18 cellular contexts compared by ENCODE assay signal in the genomic region with DNA sequence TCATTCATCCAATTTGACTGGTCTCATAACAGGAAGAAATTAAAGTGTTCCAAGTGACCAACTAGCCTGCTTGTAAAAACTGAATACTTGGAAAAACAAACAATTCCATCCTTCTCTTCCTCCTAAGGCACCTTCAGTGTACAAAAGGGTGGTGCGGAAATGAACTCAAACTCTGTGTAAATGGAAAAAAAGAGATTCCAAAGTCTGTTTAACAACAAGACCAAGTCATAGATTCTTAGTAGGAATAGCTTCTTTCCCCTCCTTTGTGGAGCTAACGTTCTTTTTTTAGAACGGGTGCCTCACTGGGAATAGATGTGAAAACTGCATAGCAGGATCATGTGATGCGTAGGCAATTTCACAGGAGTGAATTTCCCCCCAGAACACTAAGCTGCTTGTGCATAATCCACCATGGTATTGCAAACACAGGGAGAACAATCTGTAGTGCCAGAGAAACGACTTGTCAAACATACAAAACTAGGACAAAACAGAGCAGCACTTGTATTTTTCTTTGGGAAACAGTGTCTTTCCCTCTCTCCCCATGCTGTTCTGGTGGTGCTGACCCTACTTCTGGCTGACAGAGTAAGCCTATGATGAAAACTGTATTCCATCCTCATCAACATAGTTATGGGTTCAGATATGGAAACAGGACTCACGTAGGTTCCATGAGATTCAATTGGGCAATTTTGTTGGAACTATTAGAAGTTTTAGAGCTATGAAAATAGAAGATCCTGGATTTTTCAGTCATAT. TPM values are rescaled to one million over a fixed set of nuclear protein-coding genes. Genes with fewer than 3 reads are reported as not detected.
A peak's percentile ranks its signal among the peaks of the same experiment; 100 is the strongest.
DNase-seq lines count a peak whose midpoint lies in the region; ATAC-seq and TF ChIP-seq lines count a peak whose summit lies in the region.
"Had no signal": no experiment of that assay in that cellular context is flagged by ENCODE, and none has a peak within 500 bp of the region (broad histone marks: within the 10 kb centered on the region; RNA-seq: fewer than 3 reads in every experiment).

No MANE protein-coding gene starts in this region.

- CTCF ChIA-PET in PC-3 (lab: Charles Lee), result interaction anchor here (0.6 kb wide), 3 partner anchors 28 to 209 kb away, joined by 3 read pairs; no protein-coding TSS in a partner anchor

- DNase-seq in PC-3, result peak; percentile 72
- DNase-seq in fibroblast of peridontal ligament (ENCODE audit: extremely low read depth), result peak; percentile 60
- no peak for DNase-seq in suprapubic skin (ENCODE audit: low spot score in 2 of 2)
- no peak for DNase-seq in T-helper 17 cell
- no peak for DNase-seq in SHP77 (lab: John Stamatoyannopoulos, UW)
- DNase-seq: activated CD4-positive, alpha-beta T cell treated with anti-CD3 and anti-CD28 coated beads for 4 hours; activated T-cell treated with anti-CD3 and anti-CD28 coated beads, Interleukin-2, amount 50 U/mL, for 48 hours; CD4-positive, CD25-positive, alpha-beta regulatory T cell; NCI-H1048; Peyer's patch; stimulated activated naive B cell treated with anti-CD40 and anti-IgM and Interleukin-4, amounts not matched to agents 10 μg/mL and 1 μg/mL and 100 μg/mL, for 72 hours; T-helper 2 cell had no signal

- H3K27me3 ChIP-seq in PC-3 (ENCODE audit: low read length) (no peaks in the 10 kb centered on the region), neural cell (ENCODE audit: insufficient read depth, low read depth, low read length) (no peaks in the 10 kb centered on the region), suprapubic skin (no peaks in the 10 kb centered on the region)
- H3K27me3 ChIP-seq: Peyer's patch had no signal

- H2AFZ ChIP-seq in PC-3 (ENCODE audit: low read length), result no peak overlapping the region
- H2AFZ ChIP-seq in neural cell (ENCODE audit: low read depth, low read length), result peak overlapping the region; percentile 1

- no peak overlapping the region for H3K4me3 ChIP-seq in PC-3 (ENCODE audit: low read length)
- peak overlapping the region; percentile 12 for H3K4me3 ChIP-seq in neural cell (ENCODE audit: low read length)
- no peak overlapping the region for H3K4me3 ChIP-seq in suprapubic skin
- H3K4me3 ChIP-seq: Peyer's patch had no signal

- H3K4me1 ChIP-seq in PC-3 (ENCODE audit: insufficient read depth, low read length) (peaks cover 26% of the 10 kb centered on the region), suprapubic skin (peaks cover 38% of the 10 kb centered on the region)
- H3K4me1 ChIP-seq: Peyer's patch had no signal

- H3K4me2 ChIP-seq in PC-3 (ENCODE audit: low read length) (peak overlapping the region; percentile 21), neural cell (ENCODE audit: low read length) (no peak overlapping the region)

- peak overlapping the region; percentile 10; the same call in 1 of the 2 replicates for H3K9ac ChIP-seq in PC-3 (ENCODE audit: low read length)
- no peak overlapping the region for H3K9ac ChIP-seq in neural cell (ENCODE audit: low read length)

- H4K20me1 ChIP-seq in PC-3 (ENCODE audit: low read length) (no peaks in the 10 kb centered on the region), neural cell (ENCODE audit: insufficient read depth) (no peaks in the 10 kb centered on the region)

- no peak for TF ChIP-seq EP300 in neural cell (conservative IDR thresholded peaks at IDR 0.05; ENCODE audit: poor library complexity, severe bottlenecking)
- TF ChIP-seq EP300 in suprapubic skin (IDR thresholded peaks at IDR 0.05), result peak; percentile 68

- no peak for TF ChIP-seq POLR2A in suprapubic skin (IDR thresholded peaks at IDR 0.05)

- intact Hi-C loops in PC-3 (cut with micrococcal nuclease), result loop anchor here (1.0 to 5.0 kb wide), 2 partner anchors 29 to 185 kb away; no protein-coding TSS in a partner anchor

- H3K36me3 ChIP-seq in PC-3 (ENCODE audit: low read depth, low read length), result no peaks in the 10 kb centered on the region
- H3K36me3 ChIP-seq in neural cell (ENCODE audit: insufficient read depth, low read length), result no peaks in the 10 kb centered on the region
- no peaks in the 10 kb centered on the region for H3K36me3 ChIP-seq in suprapubic skin
- H3K36me3 ChIP-seq: Peyer's patch had no signal

- ATAC-seq in PC-3 (peak; percentile 82), GM18870 (IDR thresholded peaks at IDR 0.05; ENCODE audit: unreplicated experiment) (no peak), GM21515 (IDR thresholded peaks at IDR 0.05; ENCODE audit: unreplicated experiment) (no peak), T-helper 17 cell (no peak)
- ATAC-seq: stimulated activated naive B cell treated with anti-CD40 and anti-IgM and Interleukin-4, amounts not matched to agents 10 μg/mL and 1 μg/mL and 100 μg/mL, for 72 hours had no signal

- H3K27ac Mint-ChIP-seq in T-helper 17 cell, result no peak overlapping the region
- H3K27ac Mint-ChIP-seq: CD4-positive, CD25-positive, alpha-beta regulatory T cell; dendritic cell treated with granulocyte-macrophage colony-stimulating factor and Interleukin-4, amounts not matched to agents 40 ng/mL and 50 ng/mL, for 4 days; mesothelial cell of epicardium; stimulated activated naive B cell treated with anti-CD40 and anti-IgM and Interleukin-4, amounts not matched to agents 10 μg/mL and 1 μg/mL and 100 μg/mL, for 72 hours had no signal

- TF ChIP-seq CTCF in PC-3 (conservative IDR thresholded peaks at IDR 0.05; ENCODE audit: low read depth, low read length), result no peak
- TF ChIP-seq CTCF in neural cell (IDR thresholded peaks at IDR 0.05; ENCODE audit: poor library complexity, severe bottlenecking), result no peak
- no peak for TF ChIP-seq CTCF in suprapubic skin (IDR thresholded peaks at IDR 0.05)

- no peaks in the 10 kb centered on the region for H3K4me1 Mint-ChIP-seq in T-helper 17 cell
- H3K4me1 Mint-ChIP-seq: CD4-positive, CD25-positive, alpha-beta regulatory T cell; stimulated activated naive B cell treated with anti-CD40 and anti-IgM and Interleukin-4, amounts not matched to agents 10 μg/mL and 1 μg/mL and 100 μg/mL, for 72 hours had no signal

- H3K9me2 ChIP-seq in PC-3 (replicated peaks; ENCODE audit: low read length) (no peaks in the 10 kb centered on the region), neural cell (ENCODE audit: insufficient read depth, low read length) (no peaks in the 10 kb centered on the region)

- TF ChIP-seq RAD21 in neural cell (conservative IDR thresholded peaks at IDR 0.05), result no peak

- H3K27ac ChIP-seq in PC-3 (ENCODE audit: low read length), result peak overlapping the region; percentile 78
- H3K27ac ChIP-seq in neural cell (ENCODE audit: low read length), result no peak overlapping the region
- peak overlapping the region; percentile 30 for H3K27ac ChIP-seq in suprapubic skin

- POLR2A ChIA-PET in PC-3 (lab: Charles Lee; ENCODE audit: unreplicated experiment), result interaction anchor here (0.7 kb wide), 1 partner anchor 187 kb away, joined by 5 read pairs; no protein-coding TSS in a partner anchor

- H3K79me2 ChIP-seq in PC-3 (ENCODE audit: low read length) (no peaks in the 10 kb centered on the region), neural cell (replicated peaks; ENCODE audit: insufficient read depth, low read length) (no peaks in the 10 kb centered on the region)

- H3K36me3 Mint-ChIP-seq in T-helper 17 cell (ENCODE audit: low read depth), result no peaks in the 10 kb centered on the region
- H3K36me3 Mint-ChIP-seq: CD4-positive, CD25-positive, alpha-beta regulatory T cell; mesothelial cell of epicardium; stimulated activated naive B cell treated with anti-CD40 and anti-IgM and Interleukin-4, amounts not matched to agents 10 μg/mL and 1 μg/mL and 100 μg/mL, for 72 hours had no signal

- no TSS peak for BruUV-seq in PC-3 (replicated peaks; lab: Mats Ljungman, UMichigan)

- H3F3A ChIP-seq in PC-3 (ENCODE audit: low read length, unreplicated experiment) (no peaks in the 10 kb centered on the region), neural cell (ENCODE audit: insufficient read depth, low read length, poor library complexity, severe bottlenecking) (no peaks in the 10 kb centered on the region)

- WGBS in suprapubic skin, result 69% methylated on average over 6 of the region's 6 CpGs

- H3K9me3 ChIP-seq in PC-3 (ENCODE audit: low read length), result no peaks in the 10 kb centered on the region
- no peaks in the 10 kb centered on the region for H3K9me3 ChIP-seq in neural cell (ENCODE audit: low read length)
- H3K9me3 ChIP-seq in suprapubic skin, result no peaks in the 10 kb centered on the region
- H3K9me3 ChIP-seq in T-helper 17 cell (ENCODE audit: control insufficient read depth, low read length, poor library complexity, severe bottlenecking), result no peaks in the 10 kb centered on the region
- H3K9me3 ChIP-seq: Peyer's patch had no signal

- H3K4me3 Mint-ChIP-seq in T-helper 17 cell, result no peak overlapping the region
- H3K4me3 Mint-ChIP-seq: CD4-positive, CD25-positive, alpha-beta regulatory T cell; dendritic cell treated with granulocyte-macrophage colony-stimulating factor and Interleukin-4, amounts not matched to agents 40 ng/mL and 50 ng/mL, for 4 days; mesothelial cell of epicardium; stimulated activated naive B cell treated with anti-CD40 and anti-IgM and Interleukin-4, amounts not matched to agents 10 μg/mL and 1 μg/mL and 100 μg/mL, for 72 hours had no signal

- no peaks in the 10 kb centered on the region for H3K27me3 Mint-ChIP-seq in T-helper 17 cell
- H3K27me3 Mint-ChIP-seq: stimulated activated naive B cell treated with anti-CD40 and anti-IgM and Interleukin-4, amounts not matched to agents 10 μg/mL and 1 μg/mL and 100 μg/mL, for 72 hours had no signal

TF ChIP-seq in neural cell, 6 proteins besides CTCF, POLR2A, EP300 and RAD21 (continues in another document):
- TF ChIP-seq MXI1 (conservative IDR thresholded peaks at IDR 0.05; ENCODE audit: poor library complexity, severe bottlenecking), result no peak
- TF ChIP-seq POLR2AphosphoS5 (IDR thresholded peaks at IDR 0.05), result no peak
- no peak for TF ChIP-seq TAF1 (IDR thresholded peaks at IDR 0.05; ENCODE audit: low read depth)
- no peak for TF ChIP-seq EZH2 (IDR thresholded peaks at IDR 0.05; ENCODE audit: borderline replicate concordance, insufficient read depth, low read length, poor library complexity, severe bottlenecking)

RNA-seq across cellular contexts. Expression of gene SOD3, which starts 13.2 kb away (rescaled TPM):
- 10.7 and 16.4 TPM in 2 replicates for total RNA-seq in PC-3 (2014; rRNA removed)
- polyA plus RNA-seq in neural cell, result not detected in 2 replicates
- not detected in 2 replicates for polyA minus RNA-seq in neural cell
- total RNA-seq in suprapubic skin, result 10 to 100 TPM; 18.4 to 55.8 (median 23.3) TPM
- not detected for total RNA-seq in T-helper 17 cell
- total RNA-seq: CD4-positive, CD25-positive, alpha-beta regulatory T cell; pulmonary artery endothelial cell had no signal
- polyA plus RNA-seq: CD4-positive, CD25-positive, alpha-beta regulatory T cell had no signal

Comparison
In these comparisons a context has a peak if more than half of its experiments do, and no peak if none do; other contexts are left out.
1. DNase-seq: peak in PC-3 (single experiment) and fibroblast of peridontal ligament (single experiment); none in suprapubic skin (0 of 2), T-helper 17 cell (0 of 3) and SHP77 (0 of 2).
2. RNA of gene SOD3, which starts 13.2 kb away (total RNA-seq): 18.4 to 55.8 TPM in suprapubic skin and 10.7 to 16.4 TPM in PC-3; not detected in T-helper 17 cell; every median in the first group is over 10 times any median in the second.